In the genomic region with DNA sequence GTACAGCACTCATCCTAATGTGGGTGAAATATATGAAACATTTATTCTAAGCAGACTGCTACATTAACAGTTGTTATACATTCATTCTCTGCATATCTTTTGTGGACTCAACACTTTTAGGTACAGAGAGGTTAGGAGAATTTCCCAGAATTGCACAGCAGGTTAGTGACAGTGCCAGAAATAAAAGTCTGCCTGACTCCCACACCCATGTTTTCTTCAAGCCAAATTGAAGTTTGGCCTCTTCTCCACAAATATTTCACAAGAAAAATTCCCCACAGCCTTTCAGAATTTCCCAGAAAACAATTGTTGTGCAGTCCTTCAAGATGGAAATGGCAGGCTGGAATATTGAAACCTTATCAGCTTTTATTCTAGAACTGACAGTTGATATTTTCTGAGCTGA, we compare ENCODE assay signal across 12 cellular contexts.
A peak's percentile ranks its signal among the peaks of the same experiment; 100 is the strongest.
DNase-seq lines count a peak whose midpoint lies in the region; ATAC-seq, FAIRE-seq and TF ChIP-seq lines count a peak whose summit lies in the region.
"Had no signal": no experiment of that assay in that cellular context is flagged by ENCODE, and none has a peak within 500 bp of the region (broad histone marks: within the 10 kb centered on the region; RNA-seq: fewer than 3 reads in every experiment).

No MANE protein-coding gene starts in this region.

- no peaks in the 10 kb centered on the region for H3K36me3 ChIP-seq in effector memory CD4-positive, alpha-beta T cell (ENCODE audit: control insufficient read depth, insufficient read depth, low read length)
- no peaks in the 10 kb centered on the region for H3K36me3 ChIP-seq in psoas muscle (ENCODE audit: insufficient read depth in 1 of 2, low read depth in 1 of 2)
- H3K36me3 ChIP-seq: thoracic aorta had no signal

- FAIRE-seq in HTR-8/SVneo (lab: Jason Lieb, UNC) (peak; percentile 23), H54 (lab: Jason Lieb, UNC) (no peak)

- H3K4me1 ChIP-seq in effector memory CD4-positive, alpha-beta T cell (ENCODE audit: control insufficient read depth, insufficient read depth, low read length, poor library complexity, severe bottlenecking), result peaks cover 53% of the 10 kb centered on the region
- H3K4me1 ChIP-seq in psoas muscle, result peaks cover 5% of the 10 kb centered on the region

- intact Hi-C loops in psoas muscle (cut with DNase I), result no loop called here

- peak; percentile 33 for DNase-seq in AG20443 (ENCODE audit: low spot score)
- no peak for DNase-seq in HTR-8/SVneo (ENCODE audit: insufficient read length, low spot score)
- no peak for DNase-seq in effector memory CD4-positive, alpha-beta T cell
- no peak for DNase-seq in psoas muscle
- no peak for DNase-seq in H54 (ENCODE audit: insufficient read length, low spot score)
- no peak for DNase-seq in T-helper 9 cell
- DNase-seq in hippocampal formation (lab: John Stamatoyannopoulos, UW), result no peak
- no peak for DNase-seq in kidney tubule cell (ENCODE audit: low spot score)
- DNase-seq: H7 had no signal

- peak in 1 of 4 donors; percentile 57 for ATAC-seq in psoas muscle

- H3K27ac ChIP-seq in effector memory CD4-positive, alpha-beta T cell (ENCODE audit: insufficient read depth, low read length, poor library complexity, severe bottlenecking), result peak overlapping the region; percentile 80
- H3K27ac ChIP-seq in psoas muscle, result peak overlapping the region; percentile 36
- H3K27ac ChIP-seq: C4-2B, KMS-11, thoracic aorta had no signal

- H3K9me3 ChIP-seq in effector memory CD4-positive, alpha-beta T cell (ENCODE audit: control insufficient read depth, low read length), result no peaks in the 10 kb centered on the region
- no peaks in the 10 kb centered on the region for H3K9me3 ChIP-seq in psoas muscle
- H3K9me3 ChIP-seq: thoracic aorta had no signal

- H3K27me3 ChIP-seq in effector memory CD4-positive, alpha-beta T cell (replicated peaks; ENCODE audit: control insufficient read depth, insufficient read depth, low read length, poor library complexity, severe bottlenecking), result no peaks in the 10 kb centered on the region
- H3K27me3 ChIP-seq in psoas muscle (ENCODE audit: insufficient read depth in 3 of 3, low read length in 2 of 3), result no peaks in the 10 kb centered on the region

- no peak overlapping the region for H3K4me3 ChIP-seq in effector memory CD4-positive, alpha-beta T cell (ENCODE audit: insufficient read depth, low read depth, low read length, poor library complexity, severe bottlenecking)
- H3K4me3 ChIP-seq in psoas muscle, result no peak overlapping the region
- H3K4me3 ChIP-seq: thoracic aorta had no signal

- TF ChIP-seq POLR2A in H54 (IDR thresholded peaks at IDR 0.05; ENCODE audit: low read depth, low read length), result no peak

- TF ChIP-seq CTCF in psoas muscle (IDR thresholded peaks at IDR 0.05), result no peak
